Comparison of ENCODE assay signal across 9 cellular contexts in the genomic region with DNA sequence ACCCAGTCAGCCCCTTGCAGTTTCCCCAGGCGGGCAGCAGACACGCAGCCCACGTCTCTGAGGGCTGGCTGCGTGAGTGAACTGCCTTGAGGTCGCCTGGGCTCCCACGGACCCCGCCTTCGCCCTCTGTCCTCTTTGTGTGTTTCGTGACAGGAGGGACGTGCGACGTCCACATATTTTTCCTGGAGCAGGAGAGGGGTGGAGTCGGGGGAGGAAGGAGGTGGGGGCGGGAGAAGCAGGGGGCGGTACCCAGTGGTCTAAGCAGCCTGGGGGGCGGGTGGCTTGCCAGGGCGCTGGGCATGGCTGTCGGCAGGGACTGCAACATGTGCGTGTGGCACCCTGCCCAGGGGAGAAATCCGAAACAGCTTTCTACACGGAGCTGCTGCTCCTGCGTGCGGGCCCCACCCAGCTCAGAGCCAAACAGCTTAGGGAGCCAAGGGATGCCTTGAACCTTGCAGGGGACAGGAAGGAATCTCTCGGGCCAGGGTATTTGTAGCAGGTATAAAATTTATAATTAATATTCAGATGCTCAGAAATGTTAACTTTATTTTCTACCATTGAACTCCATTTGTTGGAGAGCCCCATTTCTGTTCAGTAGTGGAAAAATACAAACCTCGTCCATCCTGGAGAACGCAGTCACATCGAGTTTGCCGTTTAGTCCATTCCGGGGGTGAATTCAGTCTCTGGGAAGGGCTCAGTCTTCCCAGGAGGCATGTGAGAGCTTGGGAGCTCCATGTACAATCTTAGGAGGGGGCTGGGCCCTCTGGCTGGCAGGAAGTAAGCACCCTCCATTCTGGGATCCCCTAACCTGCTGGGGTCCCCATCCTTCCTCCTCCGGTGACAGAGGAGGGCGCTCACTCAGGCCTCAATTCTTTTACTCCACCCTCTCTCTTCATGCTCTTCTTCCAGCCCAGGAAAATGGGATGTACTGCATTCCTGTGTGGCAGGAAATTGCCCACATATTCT.
DNase-seq lines count a peak whose midpoint lies in the region; ATAC-seq and TF ChIP-seq lines count a peak whose summit lies in the region.
"Had no signal": no experiment of that assay in that cellular context is flagged by ENCODE, and none has a peak within 500 bp of the region (broad histone marks: within the 10 kb centered on the region; RNA-seq: fewer than 3 reads in every experiment).

No MANE protein-coding gene starts in this region.

- H3K36me3 ChIP-seq in HUES48 (ENCODE audit: control insufficient read depth, insufficient read depth, low read length), result no peaks in the 10 kb centered on the region

- TF ChIP-seq CTCF in WI38 (IDR thresholded peaks at IDR 0.05; ENCODE audit: low read depth, low read length), result no peak
- TF ChIP-seq CTCF in foreskin fibroblast (IDR thresholded peaks at IDR 0.05; ENCODE audit: low read depth, low read length), result no peak
- no peak for TF ChIP-seq CTCF in nephron progenitor cell (IDR thresholded peaks at IDR 0.05)

- ATAC-seq in GM21515 (IDR thresholded peaks at IDR 0.05; ENCODE audit: unreplicated experiment) (no peak), GM19455 (IDR thresholded peaks at IDR 0.05; ENCODE audit: unreplicated experiment) (no peak)

- no peaks in the 10 kb centered on the region for H3K36me3 Mint-ChIP-seq in nephron progenitor cell (ENCODE audit: low read depth)

- peaks cover 21% of the 10 kb centered on the region for H3K27me3 Mint-ChIP-seq in nephron progenitor cell (ENCODE audit: low read depth, poor library complexity)

- peaks cover 22% of the 10 kb centered on the region for H3K4me1 Mint-ChIP-seq in nephron progenitor cell

- H3K27ac Mint-ChIP-seq in nephron progenitor cell, result no peak overlapping the region

- peaks cover 16% of the 10 kb centered on the region for H3K4me1 ChIP-seq in HUES48 (ENCODE audit: control insufficient read depth, insufficient read depth, low read length)

- H3K9me3 ChIP-seq in HUES48 (ENCODE audit: control insufficient read depth, insufficient read depth, low read length), result no peaks in the 10 kb centered on the region

- no peak overlapping the region for H3K27ac ChIP-seq in HUES48 (ENCODE audit: low read depth, low read length)
- H3K27ac ChIP-seq: HL-60 had no signal

- peak; percentile 85 for DNase-seq in CD1c-positive myeloid dendritic cell (ENCODE audit: extremely low spot score)
- peak; percentile 91 to 95 for DNase-seq in foreskin fibroblast
- DNase-seq in nephron progenitor cell, result peak; percentile 58
- no peak for DNase-seq in NOMO-1 treated with DMSO at 0.1 percent for 48 hours (lab: John Stamatoyannopoulos, UW; ENCODE audit: unreplicated experiment)

- H3K27me3 ChIP-seq in HUES48 (ENCODE audit: control insufficient read depth, insufficient read depth, low read length), result peaks cover 9% of the 10 kb centered on the region

- peaks cover 13% of the 10 kb centered on the region for H3K9me3 Mint-ChIP-seq in nephron progenitor cell

- peak overlapping the region; percentile 78 for H3K4me3 Mint-ChIP-seq in nephron progenitor cell

- no peak overlapping the region for H3K9ac ChIP-seq in HUES48 (ENCODE audit: low read depth, low read length)

- H3K4me3 ChIP-seq in HUES48 (ENCODE audit: low read depth, low read length) (peak overlapping the region; percentile 62), WI38 (ENCODE audit: low read depth, low read length) (peak overlapping the region; percentile 40), foreskin fibroblast (ENCODE audit: low read depth in 1 of 2, low read length in 2 of 2) (peak overlapping the region; percentile 32 to 37)
